ENCODE assay signal across 11 cellular contexts in genomic region chr10:133388265-133388972, GRCh38. TPM values are rescaled to one million over a fixed set of nuclear protein-coding genes. Genes with fewer than 3 reads are reported as not detected.
DNase-seq lines count a peak whose midpoint lies in the region; ATAC-seq, FAIRE-seq and TF ChIP-seq lines count a peak whose summit lies in the region.
"Had no signal": no experiment of that assay in that cellular context is flagged by ENCODE, and none has a peak within 500 bp of the region (broad histone marks: within the 10 kb centered on the region; RNA-seq: fewer than 3 reads in every experiment).

No MANE protein-coding gene starts in this region.

- ATAC-seq in CD4-positive, CD25-positive, alpha-beta regulatory T cell (ENCODE audit: low read depth in 2 of 2), result no peak
- ATAC-seq in GM19025 (IDR thresholded peaks at IDR 0.05; ENCODE audit: low read depth, unreplicated experiment) (peak; percentile 2), HG02642 (IDR thresholded peaks at IDR 0.05; ENCODE audit: poor library complexity, unreplicated experiment) (no peak), GM18858 (IDR thresholded peaks at IDR 0.05; ENCODE audit: unreplicated experiment) (no peak)
- ATAC-seq: left colon had no signal

- peaks cover 5% of the 10 kb centered on the region for H3K36me3 Mint-ChIP-seq in CD4-positive, CD25-positive, alpha-beta regulatory T cell

- no peaks in the 10 kb centered on the region for H3K9me3 ChIP-seq in CD4-positive, CD25-positive, alpha-beta regulatory T cell (ENCODE audit: control insufficient read depth in 2 of 2, low read length in 2 of 2)

- no peaks in the 10 kb centered on the region for H3K9me3 Mint-ChIP-seq in CD4-positive, CD25-positive, alpha-beta regulatory T cell

- H3K4me3 Mint-ChIP-seq in CD4-positive, CD25-positive, alpha-beta regulatory T cell, result peak overlapping the region; percentile 90 to 94 (median 92)

- H3K4me3 ChIP-seq in CD4-positive, CD25-positive, alpha-beta regulatory T cell (ENCODE audit: low read depth, low read length), result peak overlapping the region; percentile 85

- H3K27ac ChIP-seq in CD4-positive, CD25-positive, alpha-beta regulatory T cell (ENCODE audit: insufficient read depth, low read length, poor library complexity, severe bottlenecking), result peak overlapping the region; percentile 82

- peak overlapping the region; percentile 92 to 98 (median 95) for H3K27ac Mint-ChIP-seq in CD4-positive, CD25-positive, alpha-beta regulatory T cell

- DNase-seq in CD4-positive, CD25-positive, alpha-beta regulatory T cell, result no peak
- DNase-seq in NAMALWA (ENCODE audit: low spot score) (peak; percentile 27), cerebellar cortex (ENCODE audit: low spot score) (peak; percentile 45), activated gamma-delta T cell treated with Interleukin-2 at 50 U/mL for 16 hours (no peak), D721Med (ENCODE audit: insufficient read length, low spot score) (no peak)
- DNase-seq: T-helper 9 cell had no signal

- peaks cover 13 to 45% (median 19%) of the 10 kb centered on the region in 4 donors for H3K4me1 Mint-ChIP-seq in CD4-positive, CD25-positive, alpha-beta regulatory T cell

- H3K36me3 ChIP-seq in CD4-positive, CD25-positive, alpha-beta regulatory T cell (ENCODE audit: control insufficient read depth, insufficient read depth, low read length), result no peaks in the 10 kb centered on the region

- H3K27me3 ChIP-seq in CD4-positive, CD25-positive, alpha-beta regulatory T cell (ENCODE audit: control insufficient read depth, insufficient read depth, low read length), result no peaks in the 10 kb centered on the region
- H3K27me3 ChIP-seq: dorsolateral prefrontal cortex had no signal

- TF ChIP-seq CTCF in D721Med (IDR thresholded peaks at IDR 0.05; ENCODE audit: insufficient read depth, missing control alignments), result no peak

- peaks cover 44% of the 10 kb centered on the region for H3K4me1 ChIP-seq in CD4-positive, CD25-positive, alpha-beta regulatory T cell (ENCODE audit: control insufficient read depth, insufficient read depth, low read length, poor library complexity, severe bottlenecking)

- FAIRE-seq in D721Med (lab: Jason Lieb, UNC), result no peak

- no peaks in the 10 kb centered on the region for H3K27me3 Mint-ChIP-seq in CD4-positive, CD25-positive, alpha-beta regulatory T cell

RNA-seq across cellular contexts. Expression of gene MTG1, which starts 5.5 kb away (rescaled TPM):
- 60.8 TPM for total RNA-seq in CD4-positive, CD25-positive, alpha-beta regulatory T cell
- 10 to 100 TPM; 36.7 to 46.7 (median 37.2) TPM for polyA plus RNA-seq in CD4-positive, CD25-positive, alpha-beta regulatory T cell

RNA-seq across cellular contexts. Expression of gene PAOX, which starts 9.4 kb away (rescaled TPM):
- total RNA-seq in CD4-positive, CD25-positive, alpha-beta regulatory T cell, result 6.7 TPM
- polyA plus RNA-seq in CD4-positive, CD25-positive, alpha-beta regulatory T cell, result 10 to 100 TPM; 10.1 to 14.3 (median 11.2) TPM

RNA-seq across cellular contexts. Expression of gene ECHS1, which starts 15.3 kb away (rescaled TPM):
- 16.9 TPM for total RNA-seq in CD4-positive, CD25-positive, alpha-beta regulatory T cell
- polyA plus RNA-seq in CD4-positive, CD25-positive, alpha-beta regulatory T cell, result 10 to 100 TPM; 76.3 to 91.7 (median 88.9) TPM

RNA-seq across cellular contexts. Expression of gene FUOM, which starts 30.6 kb away (rescaled TPM):
- total RNA-seq in CD4-positive, CD25-positive, alpha-beta regulatory T cell, result 7.1 TPM
- polyA plus RNA-seq in CD4-positive, CD25-positive, alpha-beta regulatory T cell, result 10 to 100 TPM; 12.3 to 21.9 (median 17.9) TPM

RNA-seq across cellular contexts. Expression of gene SPRN, which starts 36.0 kb away (rescaled TPM):
- not detected for total RNA-seq in CD4-positive, CD25-positive, alpha-beta regulatory T cell
- polyA plus RNA-seq in CD4-positive, CD25-positive, alpha-beta regulatory T cell, result under 1 TPM; 0.10 to 0.77 (median 0.25) TPM
- total RNA-seq: left colon had no signal

Comparison
In these comparisons a context has a peak if more than half of its experiments do, and no peak if none do; other contexts are left out.
1. DNase-seq: peak in NAMALWA (single experiment) and cerebellar cortex (single experiment); none in CD4-positive, CD25-positive, alpha-beta regulatory T cell (0 of 3), activated gamma-delta T cell treated with Interleukin-2 at 50 U/mL for 16 hours (single experiment) and D721Med (single experiment).